In the genomic region with DNA sequence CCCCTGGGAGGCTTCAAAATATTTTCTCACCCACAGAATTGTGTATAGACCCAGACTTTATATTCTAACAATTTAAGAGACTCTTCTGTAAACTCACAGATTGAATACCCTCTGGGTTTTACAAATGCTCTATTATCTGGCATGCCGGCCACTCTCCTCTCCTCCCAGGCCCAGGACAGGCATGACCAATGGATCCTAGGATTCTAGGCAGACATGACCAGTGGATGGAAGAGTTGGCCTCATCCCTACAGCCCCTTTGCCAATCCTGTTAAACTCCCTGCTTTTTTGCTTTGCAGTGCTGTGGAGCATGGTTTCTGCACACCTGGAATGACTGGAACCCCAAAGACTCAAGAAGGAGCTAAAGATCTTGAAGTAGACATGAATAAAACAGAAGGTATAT, we compare ENCODE assay signal across 23 cellular contexts. TPM values are rescaled to one million over a fixed set of nuclear protein-coding genes. Genes with fewer than 3 reads are reported as not detected.
"Had no signal": no experiment of that assay in that cellular context is flagged by ENCODE, and none has a peak within 500 bp of the region (broad histone marks: within the 10 kb centered on the region; RNA-seq: fewer than 3 reads in every experiment).

No MANE protein-coding gene starts in this region.

- DNase-seq: KBM-7, MV-4-11, NCI-H1048, NCI-H1105, NCI-H1417, NCI-H1436 treated with DMSO at 0.1 percent for 48 hours, NCI-H1694, NCI-H187 treated with DMSO at 0.1 percent for 48 hours, NCI-H2029 treated with DMSO at 0.1 percent for 48 hours, NCI-H2227 treated with DMSO at 0.1 percent for 48 hours, NCI-H524, NCI-H69, NCI-H774, SHP77, T-helper 1 cell had no signal

- ATAC-seq: Panc1, SK-N-SH treated with all-trans-retinoic acid at 6 μM for 48 hours had no signal

- H3K27ac ChIP-seq: RWPE1 had no signal

RNA-seq across cellular contexts. Expression of a gene that starts 5.8 kb away (rescaled TPM):
- total RNA-seq: HT1080, LHCN-M2, MCF 10A, NCI-H460 had no signal
- polyA plus RNA-seq: IgD-negative memory B cell had no signal
